ENCODE assay signal across 1 cellular context in genomic region chr10:96236876-96237275, GRCh38.
TF ChIP-seq lines count a peak whose summit lies in the region.

No MANE protein-coding gene starts in this region.

TF ChIP-seq in GM12878, 131 proteins besides CTCF, POLR2A, EP300 and RAD21:
- TF ChIP-seq PKNOX1 (IDR thresholded peaks at IDR 0.05) (no peak), PML (IDR thresholded peaks at IDR 0.05; ENCODE audit: low read length) (no peak), CEBPB (IDR thresholded peaks at IDR 0.05; ENCODE audit: borderline replicate concordance in 1 of 2, low read depth in 2 of 2, low read length in 2 of 2) (no peak), BACH1 (IDR thresholded peaks at IDR 0.05; ENCODE audit: borderline replicate concordance) (no peak), HDAC6 (IDR thresholded peaks at IDR 0.05; ENCODE audit: unreplicated experiment) (no peak), PBX3 (IDR thresholded peaks at IDR 0.05; ENCODE audit: insufficient replicate concordance, low read depth, low read length) (no peak), DPF2 (IDR thresholded peaks at IDR 0.05) (no peak), ZZZ3 (IDR thresholded peaks at IDR 0.05; ENCODE audit: control insufficient read depth, insufficient read length, low read depth) (no peak), MLLT1 (IDR thresholded peaks at IDR 0.05) (no peak), HSF1 (IDR thresholded peaks at IDR 0.05; ENCODE audit: low read depth, low read length) (no peak), NFIC (IDR thresholded peaks at IDR 0.05; ENCODE audit: low read depth, low read length) (no peak), IKZF2 (IDR thresholded peaks at IDR 0.05) (no peak), BRCA1 (IDR thresholded peaks at IDR 0.05; ENCODE audit: low read depth, low read length) (no peak)
